25 cellular contexts compared by ENCODE assay signal in genomic region chr12:132404435-132404855, GRCh38.
"Had no signal": no experiment of that assay in that cellular context is flagged by ENCODE, and none has a peak within 500 bp of the region (broad histone marks: within the 10 kb centered on the region; RNA-seq: fewer than 3 reads in every experiment).

No MANE protein-coding gene starts in this region.

- H3K4me3 Mint-ChIP-seq: mesothelial cell of epicardium; naive B cell; natural killer cell; nephron progenitor cell; neural progenitor cell; stimulated activated naive B cell treated with anti-CD40 and anti-IgM and Interleukin-4, amounts not matched to agents 10 μg/mL and 1 μg/mL and 100 μg/mL, for 72 hours; stimulated activated naive CD8-positive, alpha-beta T cell treated with anti-CD3 and anti-CD28 coated beads, Interleukin-15, Interleukin-2, amounts not matched to agents 100 ng/mL and 50 ng/mL, for 24 hours had no signal

- H3K4me1 Mint-ChIP-seq: mesothelial cell of epicardium; naive B cell; natural killer cell; stimulated activated naive B cell treated with anti-CD40 and anti-IgM and Interleukin-4, amounts not matched to agents 10 μg/mL and 1 μg/mL and 100 μg/mL, for 72 hours had no signal

- H3K36me3 Mint-ChIP-seq: mesothelial cell of epicardium; naive B cell; natural killer cell; neural progenitor cell; stimulated activated naive B cell treated with anti-CD40 and anti-IgM and Interleukin-4, amounts not matched to agents 10 μg/mL and 1 μg/mL and 100 μg/mL, for 72 hours had no signal

- H3K4me3 ChIP-seq: lung, neural progenitor cell, ovary, prostate gland, right lobe of liver, skin epidermis, suprapubic skin, thoracic aorta, tibial artery, upper lobe of right lung had no signal

- H3K9me3 ChIP-seq: ovary, prostate gland, right lobe of liver, suprapubic skin, thoracic aorta, tibial artery, upper lobe of right lung had no signal

- H3K4me1 ChIP-seq: prostate gland, right lobe of liver, upper lobe of right lung had no signal

- H3K27ac ChIP-seq: neural progenitor cell, ovary, prostate gland, right lobe of liver, skin epidermis, suprapubic skin, thoracic aorta, tibial artery, upper lobe of right lung had no signal

- DNase-seq: head of caudate nucleus; hippocampal formation; mesendoderm; naive B cell; natural killer cell; nephron progenitor cell; ovary; retina; stimulated activated CD4-positive, alpha-beta T cell treated with anti-CD3 and anti-CD28 coated beads, Interleukin-12 subunit alpha, Interleukin-12 subunit beta, amount 100 ng/mL, for 4 hours; stimulated activated CD4-positive, alpha-beta T cell treated with anti-CD3 and anti-CD28 coated beads, Interleukin-15, amount 100 ng/mL, for 24 hours; stimulated activated CD4-positive, alpha-beta T cell treated with anti-CD3 and anti-CD28 coated beads, Interleukin-2, amount 100 ng/mL, for 24 hours; stimulated activated CD4-positive, alpha-beta T cell treated with anti-CD3 and anti-CD28 coated beads, Interleukin-4, amount 100 ng/mL, for 1 hour; stimulated activated naive B cell treated with anti-CD40 and anti-IgM and Interleukin-4, amounts not matched to agents 10 μg/mL and 1 μg/mL and 100 μg/mL, for 72 hours; tibial artery; trophoblast cell; upper lobe of right lung had no signal

- H3K36me3 ChIP-seq: neural progenitor cell, ovary, prostate gland, right lobe of liver, suprapubic skin, thoracic aorta, tibial artery, upper lobe of right lung had no signal

- H3K27ac Mint-ChIP-seq: mesothelial cell of epicardium; naive B cell; natural killer cell; nephron progenitor cell; neural progenitor cell; stimulated activated naive B cell treated with anti-CD40 and anti-IgM and Interleukin-4, amounts not matched to agents 10 μg/mL and 1 μg/mL and 100 μg/mL, for 72 hours; stimulated activated naive CD8-positive, alpha-beta T cell treated with anti-CD3 and anti-CD28 coated beads, Interleukin-15, Interleukin-2, amounts not matched to agents 100 ng/mL and 50 ng/mL, for 24 hours had no signal

- H3K9me3 Mint-ChIP-seq: mesothelial cell of epicardium; naive B cell; natural killer cell; nephron progenitor cell; neural progenitor cell; stimulated activated naive B cell treated with anti-CD40 and anti-IgM and Interleukin-4, amounts not matched to agents 10 μg/mL and 1 μg/mL and 100 μg/mL, for 72 hours; stimulated activated naive CD8-positive, alpha-beta T cell treated with anti-CD3 and anti-CD28 coated beads, Interleukin-15, Interleukin-2, amounts not matched to agents 100 ng/mL and 50 ng/mL, for 24 hours had no signal

- ATAC-seq: natural killer cell; stimulated activated naive B cell treated with anti-CD40 and anti-IgM and Interleukin-4, amounts not matched to agents 10 μg/mL and 1 μg/mL and 100 μg/mL, for 72 hours; upper lobe of right lung had no signal

- H3K27me3 ChIP-seq: ovary, right lobe of liver had no signal
